In genomic region chr2:220553150-220553549, GRCh38 we compare ENCODE assay signal across 14 cellular contexts.
"Had no signal": no experiment of that assay in that cellular context is flagged by ENCODE, and none has a peak within 500 bp of the region (broad histone marks: within the 10 kb centered on the region; RNA-seq: fewer than 3 reads in every experiment).

No MANE protein-coding gene starts in this region.

- H3K9me3 Mint-ChIP-seq: activated CD4-positive, alpha-beta T cell treated with anti-CD3 and anti-CD28 coated beads, Interleukin-2, amount 10 ng/mL, durations not matched to agents 7 days and 5 days; activated naive CD4-positive, alpha-beta T cell treated with anti-CD3 and anti-CD28 coated beads, Interleukin-2, amount 50 U/mL, for 24 hours; endodermal cell; memory B cell had no signal

- H3K27me3 ChIP-seq: pancreas had no signal

- H3K4me1 Mint-ChIP-seq: activated CD4-positive, alpha-beta T cell treated with anti-CD3 and anti-CD28 coated beads, Interleukin-2, amount 10 ng/mL, durations not matched to agents 7 days and 5 days; activated naive CD4-positive, alpha-beta T cell treated with anti-CD3 and anti-CD28 coated beads, Interleukin-2, amount 50 U/mL, for 24 hours; memory B cell; naive thymus-derived CD8-positive, alpha-beta T cell had no signal

- H3K9me3 ChIP-seq: pancreas had no signal

- DNase-seq: activated CD4-positive, alpha-beta T cell treated with anti-CD3 and anti-CD28 coated beads, Interleukin-2, amount 10 ng/mL, durations not matched to agents 7 days and 5 days; activated CD8-positive, alpha-beta memory T cell treated with anti-CD3 and anti-CD28 coated beads, Interleukin-2, amount 50 U/mL, for 4 hours; activated CD8-positive, alpha-beta T cell treated with anti-CD3 and anti-CD28 coated beads, Interleukin-2, amount 10 ng/mL, durations not matched to agents 7 days and 5 days; activated effector memory CD4-positive, alpha-beta T cell treated with anti-CD3 and anti-CD28 coated beads, Interleukin-2, amount 50 U/mL, for 16 hours; activated T-cell treated with anti-CD3 and anti-CD28 coated beads, Interleukin-2, amount 50 U/mL, for 72 hours; endodermal cell; head of caudate nucleus; left ventricle myocardium superior; naive thymus-derived CD8-positive, alpha-beta T cell; pancreas; stimulated activated naive CD4-positive, alpha-beta T cell; T1000 had no signal

- H3K27me3 Mint-ChIP-seq: activated CD4-positive, alpha-beta T cell treated with anti-CD3 and anti-CD28 coated beads, Interleukin-2, amount 10 ng/mL, durations not matched to agents 7 days and 5 days; memory B cell; naive thymus-derived CD8-positive, alpha-beta T cell had no signal

- H3K27ac Mint-ChIP-seq: activated CD4-positive, alpha-beta T cell treated with anti-CD3 and anti-CD28 coated beads, Interleukin-2, amount 10 ng/mL, durations not matched to agents 7 days and 5 days; activated CD8-positive, alpha-beta T cell treated with anti-CD3 and anti-CD28 coated beads, Interleukin-2, amount 10 ng/mL, durations not matched to agents 7 days and 5 days; activated naive CD4-positive, alpha-beta T cell treated with anti-CD3 and anti-CD28 coated beads, Interleukin-2, amount 50 U/mL, for 24 hours; activated T-cell treated with anti-CD3 and anti-CD28 coated beads, Interleukin-2, amount 50 U/mL, for 72 hours; endodermal cell; memory B cell; naive thymus-derived CD8-positive, alpha-beta T cell had no signal

- H3K4me3 ChIP-seq: pancreas had no signal

- H3K36me3 ChIP-seq: pancreas had no signal

- H3K4me3 Mint-ChIP-seq: activated CD4-positive, alpha-beta T cell treated with anti-CD3 and anti-CD28 coated beads, Interleukin-2, amount 10 ng/mL, durations not matched to agents 7 days and 5 days; activated CD8-positive, alpha-beta T cell treated with anti-CD3 and anti-CD28 coated beads, Interleukin-2, amount 10 ng/mL, durations not matched to agents 7 days and 5 days; activated naive CD4-positive, alpha-beta T cell treated with anti-CD3 and anti-CD28 coated beads, Interleukin-2, amount 50 U/mL, for 24 hours; activated T-cell treated with anti-CD3 and anti-CD28 coated beads, Interleukin-2, amount 50 U/mL, for 72 hours; endodermal cell; memory B cell; naive thymus-derived CD8-positive, alpha-beta T cell had no signal

- H3K36me3 Mint-ChIP-seq: activated naive CD4-positive, alpha-beta T cell treated with anti-CD3 and anti-CD28 coated beads, Interleukin-2, amount 50 U/mL, for 24 hours; memory B cell; naive thymus-derived CD8-positive, alpha-beta T cell had no signal
